ENCODE assay signal across 12 cellular contexts in the genomic region with DNA sequence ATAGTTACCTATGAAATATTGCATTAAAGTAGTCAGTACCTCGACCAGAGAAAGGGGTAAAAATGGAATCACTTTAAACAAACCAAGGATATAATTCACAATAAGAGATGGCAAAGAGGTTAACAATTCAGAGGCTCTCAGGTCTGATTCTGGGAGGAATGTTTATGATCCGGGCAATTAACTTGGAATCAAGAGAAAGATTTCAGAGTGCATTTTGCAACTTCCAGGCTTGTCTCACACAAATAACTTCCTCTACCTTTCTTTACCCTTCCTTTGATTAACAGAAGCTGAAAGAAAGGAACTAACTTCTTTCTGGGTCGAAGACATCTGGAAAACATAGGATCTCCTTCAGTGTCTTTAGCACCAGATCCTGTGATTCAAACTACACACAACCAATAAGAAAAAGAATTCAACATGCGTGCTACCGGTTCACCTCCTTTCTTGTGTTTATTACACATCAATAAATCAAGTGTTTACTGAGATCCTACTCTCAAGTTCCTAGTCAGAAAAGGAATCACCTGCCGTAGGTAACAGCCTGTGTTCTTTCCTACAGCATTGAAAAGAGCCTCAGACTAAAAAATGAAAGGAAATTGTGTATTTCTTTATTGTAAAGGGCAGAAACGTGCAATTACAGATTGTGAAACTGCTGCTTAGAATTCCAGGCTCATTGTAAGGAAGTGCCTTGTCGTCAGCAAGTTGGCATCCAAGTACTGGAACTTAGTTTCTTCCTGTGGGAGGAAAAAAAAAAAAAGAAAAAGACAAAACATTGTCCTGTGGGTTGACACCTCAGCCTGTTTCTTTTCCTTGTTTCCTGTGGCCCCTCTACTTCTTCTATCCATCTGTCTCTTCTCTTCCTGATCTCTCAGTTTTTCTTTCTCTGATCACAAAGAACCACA. TPM values are rescaled to one million over a fixed set of nuclear protein-coding genes. Genes with fewer than 3 reads are reported as not detected.
DNase-seq lines count a peak whose midpoint lies in the region; ATAC-seq and TF ChIP-seq lines count a peak whose summit lies in the region.
"Had no signal": no experiment of that assay in that cellular context is flagged by ENCODE, and none has a peak within 500 bp of the region (broad histone marks: within the 10 kb centered on the region; RNA-seq: fewer than 3 reads in every experiment).

No MANE protein-coding gene starts in this region.

- WGBS in prostate gland, result 27% methylated on average over 8 of the region's 8 CpGs

- no peaks in the 10 kb centered on the region for H3K36me3 ChIP-seq in fibroblast of lung (ENCODE audit: control insufficient read depth, insufficient read depth, low read length)
- H3K36me3 ChIP-seq in prostate gland, result no peaks in the 10 kb centered on the region
- H3K36me3 ChIP-seq in naive thymus-derived CD4-positive, alpha-beta T cell (ENCODE audit: control insufficient read depth in 2 of 3, insufficient read depth in 3 of 3, low read length in 3 of 3), result no peaks in the 10 kb centered on the region
- H3K36me3 ChIP-seq: gastroesophageal sphincter had no signal

- H3K4me1 ChIP-seq in fibroblast of lung (ENCODE audit: control insufficient read depth, extremely low read depth, insufficient read depth, low read length) (no peaks in the 10 kb centered on the region), prostate gland (replicated peaks) (no peaks in the 10 kb centered on the region)
- no peaks in the 10 kb centered on the region for H3K4me1 ChIP-seq in naive thymus-derived CD4-positive, alpha-beta T cell (ENCODE audit: control insufficient read depth in 2 of 2, insufficient read depth in 2 of 2, low read length in 2 of 2)
- H3K4me1 ChIP-seq: body of pancreas, gastroesophageal sphincter had no signal

- H4K20me1 ChIP-seq in fibroblast of lung (ENCODE audit: control insufficient read depth, extremely low read depth, insufficient read depth, low read length), result no peaks in the 10 kb centered on the region

- POLR2A ChIA-PET in naive thymus-derived CD4-positive, alpha-beta T cell (lab: Charles Lee), result no interaction called here

- no peak for TF ChIP-seq CTCF in fibroblast of lung (conservative IDR thresholded peaks at IDR 0.05 in 1 of 2, IDR thresholded peaks at IDR 0.05 in 1 of 2; ENCODE audit: low read depth in 1 of 2, low read length in 2 of 2)
- TF ChIP-seq CTCF in omental fat pad (IDR thresholded peaks at IDR 0.05), result no peak
- no peak for TF ChIP-seq CTCF in prostate gland (IDR thresholded peaks at IDR 0.05)
- TF ChIP-seq CTCF in Calu3 (IDR thresholded peaks at IDR 0.05; ENCODE audit: unreplicated experiment), result no peak

- H3K9me3 Mint-ChIP-seq in Calu3 (ENCODE audit: low read depth, unreplicated experiment), result no peaks in the 10 kb centered on the region
- H3K9me3 Mint-ChIP-seq in naive thymus-derived CD4-positive, alpha-beta T cell, result peaks cover 0 to 8% (median 3%) of the 10 kb centered on the region in 11 donors

- DNase-seq in CD1c-positive myeloid dendritic cell (ENCODE audit: extremely low spot score) (peak; percentile 19), MV-4-11 (lab: John Stamatoyannopoulos, UW) (peak; percentile 65), fibroblast of lung (ENCODE audit: low read depth in 2 of 2) (peak; percentile 53), omental fat pad (ENCODE audit: low spot score) (no peak), prostate gland (ENCODE audit: low spot score) (no peak), Calu3 (no peak)
- DNase-seq in naive thymus-derived CD4-positive, alpha-beta T cell, result no peak
- DNase-seq: body of pancreas; NCI-H1930; stimulated activated naive CD4-positive, alpha-beta T cell treated with Interleukin-2 at 50 U/mL for 16 hours had no signal

- no peaks in the 10 kb centered on the region for H3K79me2 ChIP-seq in fibroblast of lung (ENCODE audit: control insufficient read depth, insufficient read depth, low read length)

- no peak overlapping the region for H3K27ac ChIP-seq in fibroblast of lung (ENCODE audit: insufficient read depth, low read length)
- H3K27ac ChIP-seq in prostate gland, result no peak overlapping the region
- no peak overlapping the region for H3K27ac ChIP-seq in naive thymus-derived CD4-positive, alpha-beta T cell (ENCODE audit: low read depth, low read length)
- H3K27ac ChIP-seq: body of pancreas, gastroesophageal sphincter had no signal

- H2AFZ ChIP-seq in fibroblast of lung (ENCODE audit: low read length), result peak overlapping the region; percentile 57

- H3K27me3 Mint-ChIP-seq in Calu3 (ENCODE audit: unreplicated experiment), result no peaks in the 10 kb centered on the region
- peaks cover 11 to 26% (median 15%) of the 10 kb centered on the region in 5 donors for H3K27me3 Mint-ChIP-seq in naive thymus-derived CD4-positive, alpha-beta T cell

- no peak overlapping the region for H3K4me2 ChIP-seq in fibroblast of lung (ENCODE audit: extremely low read depth, insufficient read depth, low read length)

- H3K4me3 ChIP-seq in fibroblast of lung (replicated peaks in 1 of 4; ENCODE audit: control extremely low read depth in 1 of 4, insufficient read depth in 1 of 4, low read depth in 3 of 4, low read length in 4 of 4) (no peak overlapping the region), prostate gland (no peak overlapping the region)
- no peak overlapping the region for H3K4me3 ChIP-seq in naive thymus-derived CD4-positive, alpha-beta T cell (ENCODE audit: low read length)
- H3K4me3 ChIP-seq: body of pancreas, gastroesophageal sphincter had no signal

- ATAC-seq in omental fat pad (ENCODE audit: low FRiP score) (peak; percentile 28), HG02623 (IDR thresholded peaks at IDR 0.05; ENCODE audit: unreplicated experiment) (no peak)
- no peak for ATAC-seq in naive thymus-derived CD4-positive, alpha-beta T cell
- ATAC-seq: body of pancreas, gastroesophageal sphincter had no signal

- intact Hi-C loops in prostate gland (cut with DNase I) (no loop called here), Calu3 (cut with micrococcal nuclease; ENCODE audit: unreplicated experiment) (no loop called here)
- intact Hi-C loops in naive thymus-derived CD4-positive, alpha-beta T cell (cut with micrococcal nuclease), result no loop called here

- CTCF ChIA-PET in Calu3 (lab: Charles Lee), result no interaction called here
- CTCF ChIA-PET in naive thymus-derived CD4-positive, alpha-beta T cell (lab: Charles Lee), result no interaction called here

- H3K9ac ChIP-seq in fibroblast of lung (ENCODE audit: insufficient read depth, low read length), result no peak overlapping the region

- no peaks in the 10 kb centered on the region for H3K36me3 Mint-ChIP-seq in Calu3 (ENCODE audit: insufficient read depth, unreplicated experiment)
- H3K36me3 Mint-ChIP-seq in naive thymus-derived CD4-positive, alpha-beta T cell, result peaks cover 0 to 3% (median 0%) of the 10 kb centered on the region in 5 donors

- no TSS peak for BruUV-seq in Calu3 (replicated peaks; lab: Mats Ljungman, UMichigan)

- H3K27me3 ChIP-seq in fibroblast of lung (ENCODE audit: control insufficient read depth, insufficient read depth, low read length) (no peaks in the 10 kb centered on the region), prostate gland (replicated peaks; ENCODE audit: insufficient read depth) (no peaks in the 10 kb centered on the region)
- H3K27me3 ChIP-seq in naive thymus-derived CD4-positive, alpha-beta T cell (ENCODE audit: control insufficient read depth in 2 of 2, insufficient read depth in 2 of 2, low read length in 2 of 2), result no peaks in the 10 kb centered on the region
- H3K27me3 ChIP-seq: body of pancreas, gastroesophageal sphincter had no signal

- no peak overlapping the region for H3K27ac Mint-ChIP-seq in Calu3 (ENCODE audit: unreplicated experiment)
- no peak overlapping the region for H3K27ac Mint-ChIP-seq in naive thymus-derived CD4-positive, alpha-beta T cell

- H3K9me3 ChIP-seq in fibroblast of lung (ENCODE audit: control insufficient read depth, insufficient read depth, low read depth, low read length), result no peaks in the 10 kb centered on the region
- no peaks in the 10 kb centered on the region for H3K9me3 ChIP-seq in prostate gland
- H3K9me3 ChIP-seq in naive thymus-derived CD4-positive, alpha-beta T cell (ENCODE audit: control insufficient read depth in 2 of 3, low read length in 3 of 3), result no peaks in the 10 kb centered on the region
- H3K9me3 ChIP-seq: body of pancreas, gastroesophageal sphincter had no signal

- no peak overlapping the region for H3K4me3 Mint-ChIP-seq in Calu3 (ENCODE audit: low read depth, unreplicated experiment)
- H3K4me3 Mint-ChIP-seq in naive thymus-derived CD4-positive, alpha-beta T cell, result peak overlapping the region in 2 of 10 donors; percentile 7 to 28

- TF ChIP-seq POLR2A in prostate gland (IDR thresholded peaks at IDR 0.05), result no peak

- H3K4me1 Mint-ChIP-seq in Calu3 (ENCODE audit: low read depth, unreplicated experiment), result no peaks in the 10 kb centered on the region
- peaks cover 7 to 17% (median 13%) of the 10 kb centered on the region in 7 donors for H3K4me1 Mint-ChIP-seq in naive thymus-derived CD4-positive, alpha-beta T cell

RNA-seq across cellular contexts. Expression of a gene that starts 29.5 kb away (rescaled TPM):
- not detected in 2 replicates for total RNA-seq in fibroblast of lung
- polyA plus RNA-seq in fibroblast of lung, result not detected in 2 replicates
- polyA plus RNA-seq in fibroblast of lung (2012), result not detected in 2 replicates
- not detected in 2 replicates for polyA minus RNA-seq in fibroblast of lung (ENCODE audit: low replicate concordance)
- total RNA-seq in omental fat pad, result not detected
- total RNA-seq in prostate gland, result not detected
- not detected in 2 replicates for total RNA-seq in Calu3 (2022)
- not detected for total RNA-seq in naive thymus-derived CD4-positive, alpha-beta T cell
- polyA plus RNA-seq in naive thymus-derived CD4-positive, alpha-beta T cell, result not detected
- total RNA-seq: body of pancreas, gastroesophageal sphincter had no signal

Comparison
In these comparisons a context has a peak if more than half of its experiments do, and no peak if none do; other contexts are left out.
1. DNase-seq: peak in CD1c-positive myeloid dendritic cell (single experiment), MV-4-11 (single experiment) and fibroblast of lung (2 of 2); none in omental fat pad (single experiment), prostate gland (single experiment), Calu3 (single experiment) and naive thymus-derived CD4-positive, alpha-beta T cell (0 of 9).